11 cellular contexts compared by ENCODE assay signal in the genomic region with DNA sequence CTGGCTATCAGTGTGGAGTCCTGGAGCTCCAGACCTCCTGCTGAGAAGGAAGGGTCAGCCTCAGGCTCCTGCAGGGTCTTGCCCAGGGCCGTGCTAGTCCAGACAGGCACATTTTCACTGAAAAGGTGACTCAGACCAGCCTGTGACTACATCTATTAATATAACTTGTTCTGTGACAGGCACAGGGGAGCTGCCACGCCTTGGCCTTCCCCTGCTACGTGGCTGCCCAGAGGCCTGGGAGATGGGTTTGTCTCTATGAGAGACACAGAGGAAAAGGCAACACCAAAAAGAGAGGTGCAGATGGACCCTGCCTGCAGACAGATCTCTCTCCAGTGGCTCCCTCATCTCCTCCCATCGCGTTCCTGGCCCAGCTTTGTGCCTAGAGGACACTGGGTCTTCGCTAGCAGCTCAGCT. TPM values are rescaled to one million over a fixed set of nuclear protein-coding genes. Genes with fewer than 3 reads are reported as not detected.
DNase-seq lines count a peak whose midpoint lies in the region; ATAC-seq, FAIRE-seq and TF ChIP-seq lines count a peak whose summit lies in the region.
"Not testable (repeated sequence)": the region's sequence is repeated elsewhere in the genome, so short reads cannot be mapped to it uniquely, and the experiment has no call there.
"Had no signal": no experiment of that assay in that cellular context is flagged by ENCODE, and none has a peak within 500 bp of the region (broad histone marks: within the 10 kb centered on the region; RNA-seq: fewer than 3 reads in every experiment).

No MANE protein-coding gene starts in this region.

- TF ChIP-seq CTCF in A549 (IDR thresholded peaks at IDR 0.05); Panc1 (IDR thresholded peaks at IDR 0.05); heart left ventricle (IDR thresholded peaks at IDR 0.05); lower lobe of right lung (IDR thresholded peaks at IDR 0.05); upper lobe of left lung (IDR thresholded peaks at IDR 0.05): not testable (repeated sequence)

- TF ChIP-seq POLR2A in A549 (IDR thresholded peaks at IDR 0.05; ENCODE audit: low read length); heart left ventricle (IDR thresholded peaks at IDR 0.05); upper lobe of left lung (IDR thresholded peaks at IDR 0.05): not testable (repeated sequence)

- H3K27me3 Mint-ChIP-seq in activated T-helper 17 cell treated with anti-CD3 and anti-CD28 coated beads, Interleukin-2, amount 50 U/mL, for 72 hours: not testable (repeated sequence)

- TF ChIP-seq RAD21 in A549 (conservative IDR thresholded peaks at IDR 0.05 in 1 of 2, IDR thresholded peaks at IDR 0.05 in 1 of 2): not testable (repeated sequence)

- H3K27ac ChIP-seq in A549 (peak overlapping the region; percentile 73 to 77; a peak in 5 of 6 replicates), epithelial cell of prostate (peak overlapping the region; percentile 50)
- not testable (repeated sequence) for H3K27ac ChIP-seq in Panc1 (ENCODE audit: low read length); heart left ventricle; lower lobe of right lung; upper lobe of left lung

- not testable (repeated sequence) for H3K4me1 Mint-ChIP-seq in activated T-helper 17 cell treated with anti-CD3 and anti-CD28 coated beads, Interleukin-2, amount 50 U/mL, for 72 hours

- FAIRE-seq in A549 (lab: Jason Lieb, UNC): not testable (repeated sequence)

- POLR2A ChIA-PET in A549 (lab: Yijun Ruan, JAX); Panc1 (lab: Charles Lee): not testable (repeated sequence)

- WGBS in A549 (ENCODE audit: missing lambda C conversion rate): 61% methylated on average over 5 of the region's 6 CpGs
- 73 to 89% (median 83%) methylated on average over 3 to 5 of the region's 6 CpGs; no CpG with 5 or more reads in 1 of the 4 donors for WGBS in heart left ventricle, 4 donors
- WGBS in upper lobe of left lung, 2 donors: no CpG with 5 or more reads among the region's 6 CpGs

- H3K9me3 Mint-ChIP-seq in activated T-helper 17 cell treated with anti-CD3 and anti-CD28 coated beads, Interleukin-2, amount 50 U/mL, for 72 hours: not testable (repeated sequence)

- H3K27ac Mint-ChIP-seq in activated T-helper 17 cell treated with anti-CD3 and anti-CD28 coated beads, Interleukin-2, amount 50 U/mL, for 72 hours: not testable (repeated sequence)

- H3K27me3 ChIP-seq in Panc1 (ENCODE audit: control insufficient read depth, insufficient read depth, low read length); heart left ventricle; lower lobe of right lung (ENCODE audit: low read depth); upper lobe of left lung: not testable (repeated sequence)

- not testable (repeated sequence) for DNase-seq in A549 (ENCODE audit: low read depth in 1 of 2, low spot score in 1 of 2); Panc1 (ENCODE audit: low read depth, low spot score); epithelial cell of prostate (ENCODE audit: low read depth, low spot score); heart left ventricle; lower lobe of right lung; upper lobe of left lung
- DNase-seq in HK-2 (ENCODE audit: unreplicated experiment): peak; percentile 10

- intact Hi-C loops in Panc1 (cut with micrococcal nuclease; ENCODE audit: unreplicated experiment); heart left ventricle (cut with DNase I); lower lobe of right lung (cut with DNase I): not testable (repeated sequence)

- CTCF ChIA-PET in A549 (lab: Yijun Ruan, JAX); Panc1 (lab: Charles Lee): not testable (repeated sequence)

- not testable (repeated sequence) for H3K36me3 Mint-ChIP-seq in activated T-helper 17 cell treated with anti-CD3 and anti-CD28 coated beads, Interleukin-2, amount 50 U/mL, for 72 hours (ENCODE audit: low read depth)

- H3K36me3 ChIP-seq in Panc1 (ENCODE audit: control insufficient read depth, insufficient read depth, low read length); heart left ventricle; lower lobe of right lung; upper lobe of left lung: not testable (repeated sequence)

- H3K4me3 Mint-ChIP-seq in activated T-helper 17 cell treated with anti-CD3 and anti-CD28 coated beads, Interleukin-2, amount 50 U/mL, for 72 hours: not testable (repeated sequence)

- in situ Hi-C loops in Panc1 (cut with HindIII; ENCODE audit: low pct_unique_long_range_greater_than_20kb, low sequenced_read_pairs): not testable (repeated sequence)

- ATAC-seq in A549: peak; percentile 62 to 67
- peak; percentile 61 for ATAC-seq in Panc1
- peak; percentile 20 for ATAC-seq in activated T-helper 17 cell treated with anti-CD3 and anti-CD28 coated beads, Interleukin-2, amount 50 U/mL, for 72 hours (replicated peaks)
- peak in 3 of 4 donors; percentile 41 to 62 (median 47) for ATAC-seq in heart left ventricle
- peak; percentile 5 to 47 for ATAC-seq in lower lobe of right lung
- peak; percentile 1 to 3 for ATAC-seq in upper lobe of left lung (ENCODE audit: low FRiP score in 2 of 2)

- not testable (repeated sequence) for TF ChIP-seq EP300 in A549 (IDR thresholded peaks at IDR 0.05); upper lobe of left lung (IDR thresholded peaks at IDR 0.05)

- not testable (repeated sequence) for H3K4me3 ChIP-seq in A549; Panc1 (ENCODE audit: low read depth in 2 of 2, low read length in 2 of 2); heart left ventricle; lower lobe of right lung; upper lobe of left lung

- peak overlapping the region; percentile 47; the same call in 2 of the 3 replicates for H3K4me2 ChIP-seq in A549

- BruUV-seq in Panc1 (replicated peaks; lab: Mats Ljungman, UMichigan): not testable (repeated sequence)

- not testable (repeated sequence) for H3K4me1 ChIP-seq in A549; Panc1 (ENCODE audit: control insufficient read depth, insufficient read depth, low read length); heart left ventricle; lower lobe of right lung; upper lobe of left lung

- not testable (repeated sequence) for H3K9me3 ChIP-seq in A549; Panc1 (ENCODE audit: control insufficient read depth, insufficient read depth, low read depth, low read length); heart left ventricle; lower lobe of right lung; upper lobe of left lung

RNA-seq across cellular contexts. Expression of a gene that starts 2.1 kb away (rescaled TPM):
- polyA plus RNA-seq in A549 (2011; rRNA removed): 7.5 and 8.1 TPM in 2 replicates
- polyA plus RNA-seq in A549 (2012; cell fraction: cytosol; rRNA removed): 6.5 and 9.0 TPM in 2 replicates
- polyA plus RNA-seq in A549 (2012; cell fraction: nucleus; rRNA removed): 17.5 and 22.6 TPM in 2 replicates
- 35.3 to 42.3 TPM (median 38.8 TPM) in 3 replicates for polyA plus RNA-seq in A549 (2017; fragmentation: RNase III; extraction: RNeasy Plus Mini Kit Qiagen cat#74134 plus additional on column Dnase treatment)
- 9.6 and 10.5 TPM in 2 replicates for polyA minus RNA-seq in A549 (2011; rRNA and poly(A)+ RNA removed)
- total RNA-seq in Panc1 (2021; ENCODE audit: unreplicated experiment): 0.72 TPM
- polyA plus RNA-seq in Panc1 (2012; ENCODE audit: insufficient read length): not detected
- total RNA-seq in activated T-helper 17 cell treated with anti-CD3 and anti-CD28 coated beads, Interleukin-2, amount 50 U/mL, for 72 hours: not detected
- 10 to 100 TPM in 1 of 9 donors, under 1 TPM in 3, not detected in 5; 0.30 to 52.4 (median 0.64) TPM for total RNA-seq in heart left ventricle
- polyA plus RNA-seq in heart left ventricle: under 1 TPM in 1 of 2 donors, not detected in 1; 0.15 TPM
- total RNA-seq in lower lobe of right lung: 15.0 TPM
- 10 to 100 TPM in 3 of 6 donors, 1 to 10 TPM in 3; 4.2 to 25.6 (median 10.7) TPM for total RNA-seq in upper lobe of left lung
- total RNA-seq: CD8-positive, alpha-beta T cell; LHCN-M2 had no signal

RNA-seq across cellular contexts. Expression of a gene that starts 9.7 kb away (rescaled TPM):
- polyA plus RNA-seq in A549 (2011; rRNA removed) (not detected in 2 replicates), A549 (2017; fragmentation: RNase III; extraction: RNeasy Plus Mini Kit Qiagen cat#74134 plus additional on column Dnase treatment) (1.1 TPM in 1 of 3 replicates, not detected in the others), heart left ventricle (not detected)
- 0.44 TPM in 1 of 2 replicates, not detected in the other for polyA plus RNA-seq in A549 (2012; cell fraction: cytosol; rRNA removed)
- not detected in 2 replicates for polyA plus RNA-seq in A549 (2012; cell fraction: nucleus; rRNA removed)
- polyA minus RNA-seq in A549 (2011; rRNA and poly(A)+ RNA removed): not detected in 2 replicates
- total RNA-seq in Panc1 (2021; ENCODE audit: unreplicated experiment) (not detected), heart left ventricle (not detected), lower lobe of right lung (not detected), upper lobe of left lung (not detected)
- not detected for polyA plus RNA-seq in Panc1 (2012; ENCODE audit: insufficient read length)
- not detected for total RNA-seq in activated T-helper 17 cell treated with anti-CD3 and anti-CD28 coated beads, Interleukin-2, amount 50 U/mL, for 72 hours
- total RNA-seq: CD8-positive, alpha-beta T cell; GM12878; LHCN-M2 had no signal
- polyA plus RNA-seq: GM12878 had no signal

RNA-seq across cellular contexts. Expression of a gene that starts 41.7 kb away (rescaled TPM):
- 12.7 and 14.3 TPM in 2 replicates for polyA plus RNA-seq in A549 (2011; rRNA removed)
- polyA plus RNA-seq in A549 (2012; cell fraction: cytosol; rRNA removed): 8.7 and 8.9 TPM in 2 replicates
- polyA plus RNA-seq in A549 (2012; cell fraction: nucleus; rRNA removed): 80.7 and 86.2 TPM in 2 replicates
- polyA plus RNA-seq in A549 (2017; fragmentation: RNase III; extraction: RNeasy Plus Mini Kit Qiagen cat#74134 plus additional on column Dnase treatment): 5.1 to 5.8 TPM (median 5.8 TPM) in 3 replicates
- 6.0 and 7.2 TPM in 2 replicates for polyA minus RNA-seq in A549 (2011; rRNA and poly(A)+ RNA removed)
- 9.9 TPM for total RNA-seq in Panc1 (2021; ENCODE audit: unreplicated experiment)
- 7.4 TPM for polyA plus RNA-seq in Panc1 (2012; ENCODE audit: insufficient read length)
- total RNA-seq in activated T-helper 17 cell treated with anti-CD3 and anti-CD28 coated beads, Interleukin-2, amount 50 U/mL, for 72 hours: 1 to 10 TPM; 2.9 to 4.8 TPM
- total RNA-seq in heart left ventricle: 1 to 10 TPM in 8 of 9 donors, under 1 TPM in 1; 0.64 to 7.4 (median 2.0) TPM
- 1 to 10 TPM; 1.9 to 8.1 TPM for polyA plus RNA-seq in heart left ventricle
- 5.1 TPM for total RNA-seq in lower lobe of right lung
- 10 to 100 TPM in 2 of 6 donors, 1 to 10 TPM in 4; 3.6 to 40.9 (median 8.5) TPM for total RNA-seq in upper lobe of left lung

Comparison
In these comparisons a context has a peak if more than half of its experiments do, and no peak if none do; other contexts are left out.
1. ATAC-seq: peak in every context shown above with its lines; median percentile 64 in A549; 61 in Panc1; 47 in heart left ventricle; 26 in lower lobe of right lung; 20 in activated T-helper 17 cell treated with anti-CD3 and anti-CD28 coated beads, Interleukin-2, amount 50 U/mL, for 72 hours; 2 in upper lobe of left lung.